Comparison of ENCODE assay signal across 25 cellular contexts in the genomic region with DNA sequence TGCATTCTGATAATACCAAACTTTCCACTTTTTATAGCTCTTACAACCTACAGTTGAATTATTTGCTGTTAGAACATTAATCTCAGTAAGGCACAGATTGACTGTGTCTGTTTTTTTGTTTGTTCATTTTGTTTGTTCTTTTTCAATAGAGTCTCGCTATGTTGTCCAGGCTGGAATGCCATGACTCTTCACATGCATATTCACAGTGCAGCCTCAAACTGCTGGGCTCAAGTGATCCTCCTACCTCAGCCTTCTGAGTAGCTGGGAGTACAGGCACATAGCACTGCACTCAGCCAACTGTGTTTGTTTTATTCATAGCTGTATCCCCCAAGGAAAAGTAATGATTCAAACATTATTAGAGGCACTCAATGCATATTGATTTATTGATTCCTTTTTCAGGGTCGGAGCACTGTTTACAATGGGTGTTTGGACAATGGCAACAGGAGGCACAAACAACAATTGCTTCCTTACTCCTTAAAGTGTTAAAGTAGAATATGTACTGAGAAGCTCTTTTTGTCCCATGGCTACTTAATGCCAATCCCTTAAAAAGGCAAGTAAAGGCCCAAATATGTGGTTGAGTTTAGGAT.
"Had no signal": no experiment of that assay in that cellular context is flagged by ENCODE, and none has a peak within 500 bp of the region (broad histone marks: within the 10 kb centered on the region; RNA-seq: fewer than 3 reads in every experiment).

No MANE protein-coding gene starts in this region.

- H3K9me3 ChIP-seq: esophagus squamous epithelium, mucosa of descending colon, prostate gland, right atrium auricular region, sigmoid colon, testis, tibial artery had no signal

- H3K4me3 Mint-ChIP-seq: effector memory CD8-positive, alpha-beta T cell; mesothelial cell of epicardium; naive B cell; natural killer cell treated with Interleukin-12 subunit alpha and Interleukin-12 subunit beta and Interleukin-15 and Interleukin-18, amount 100 ng/mL, for 72 hours; neural progenitor cell; stimulated activated effector memory CD8-positive, alpha-beta T cell treated with anti-CD3 and anti-CD28 coated beads, Interleukin-12 subunit alpha, Interleukin-12 subunit beta, amount 100 ng/mL, for 72 hours; type B pancreatic cell had no signal

- H3K27me3 Mint-ChIP-seq: effector memory CD8-positive, alpha-beta T cell; naive B cell; natural killer cell treated with Interleukin-12 subunit alpha and Interleukin-12 subunit beta and Interleukin-15 and Interleukin-18, amount 100 ng/mL, for 72 hours; type B pancreatic cell had no signal

- ATAC-seq: effector memory CD8-positive, alpha-beta T cell; left lobe of liver; mucosa of descending colon; natural killer cell treated with Interleukin-12 subunit alpha and Interleukin-12 subunit beta and Interleukin-15 and Interleukin-18, amount 100 ng/mL, for 72 hours; stimulated activated effector memory CD8-positive, alpha-beta T cell treated with anti-CD3 and anti-CD28 coated beads, Interleukin-12 subunit alpha, Interleukin-12 subunit beta, amount 100 ng/mL, for 72 hours; stimulated activated naive CD8-positive, alpha-beta T cell treated with anti-CD3 and anti-CD28 coated beads, Interleukin-15, Interleukin-2, amounts not matched to agents 100 U/mL and 50 U/mL, for 24 hours had no signal

- H3K9me3 Mint-ChIP-seq: effector memory CD8-positive, alpha-beta T cell; mesothelial cell of epicardium; naive B cell; natural killer cell treated with Interleukin-12 subunit alpha and Interleukin-12 subunit beta and Interleukin-15 and Interleukin-18, amount 100 ng/mL, for 72 hours; neural progenitor cell; stimulated activated effector memory CD8-positive, alpha-beta T cell treated with anti-CD3 and anti-CD28 coated beads, Interleukin-12 subunit alpha, Interleukin-12 subunit beta, amount 100 ng/mL, for 72 hours; type B pancreatic cell had no signal

- FAIRE-seq: endometrium, kidney had no signal

- DNase-seq: cortex of kidney; effector memory CD8-positive, alpha-beta T cell; erythroblast; esophagus squamous epithelium; foreskin melanocyte; kidney; mesenchymal stem cell; mucosa of descending colon; naive B cell; sigmoid colon; stimulated activated CD4-positive, alpha-beta T cell treated with anti-CD3 and anti-CD28 coated beads, Interleukin-2, amount 100 ng/mL, for 24 hours; stimulated activated CD4-positive, alpha-beta T cell treated with anti-CD3 and anti-CD28 coated beads, Interleukin-4, amount 100 ng/mL, for 24 hours; stimulated activated naive CD8-positive, alpha-beta T cell treated with anti-CD3 and anti-CD28 coated beads, Interleukin-15, Interleukin-2, amounts not matched to agents 100 U/mL and 50 U/mL, for 24 hours; substantia nigra; testis; tibial artery had no signal

- H3K4me1 Mint-ChIP-seq: naive B cell; stimulated activated effector memory CD8-positive, alpha-beta T cell treated with anti-CD3 and anti-CD28 coated beads, Interleukin-12 subunit alpha, Interleukin-12 subunit beta, amount 100 ng/mL, for 72 hours had no signal

- H3K27ac Mint-ChIP-seq: effector memory CD8-positive, alpha-beta T cell; mesothelial cell of epicardium; natural killer cell treated with Interleukin-12 subunit alpha and Interleukin-12 subunit beta and Interleukin-15 and Interleukin-18, amount 100 ng/mL, for 72 hours; neural progenitor cell; stimulated activated effector memory CD8-positive, alpha-beta T cell treated with anti-CD3 and anti-CD28 coated beads, Interleukin-12 subunit alpha, Interleukin-12 subunit beta, amount 100 ng/mL, for 72 hours; type B pancreatic cell had no signal
